1 cellular context compared by ENCODE assay signal in the genomic region with DNA sequence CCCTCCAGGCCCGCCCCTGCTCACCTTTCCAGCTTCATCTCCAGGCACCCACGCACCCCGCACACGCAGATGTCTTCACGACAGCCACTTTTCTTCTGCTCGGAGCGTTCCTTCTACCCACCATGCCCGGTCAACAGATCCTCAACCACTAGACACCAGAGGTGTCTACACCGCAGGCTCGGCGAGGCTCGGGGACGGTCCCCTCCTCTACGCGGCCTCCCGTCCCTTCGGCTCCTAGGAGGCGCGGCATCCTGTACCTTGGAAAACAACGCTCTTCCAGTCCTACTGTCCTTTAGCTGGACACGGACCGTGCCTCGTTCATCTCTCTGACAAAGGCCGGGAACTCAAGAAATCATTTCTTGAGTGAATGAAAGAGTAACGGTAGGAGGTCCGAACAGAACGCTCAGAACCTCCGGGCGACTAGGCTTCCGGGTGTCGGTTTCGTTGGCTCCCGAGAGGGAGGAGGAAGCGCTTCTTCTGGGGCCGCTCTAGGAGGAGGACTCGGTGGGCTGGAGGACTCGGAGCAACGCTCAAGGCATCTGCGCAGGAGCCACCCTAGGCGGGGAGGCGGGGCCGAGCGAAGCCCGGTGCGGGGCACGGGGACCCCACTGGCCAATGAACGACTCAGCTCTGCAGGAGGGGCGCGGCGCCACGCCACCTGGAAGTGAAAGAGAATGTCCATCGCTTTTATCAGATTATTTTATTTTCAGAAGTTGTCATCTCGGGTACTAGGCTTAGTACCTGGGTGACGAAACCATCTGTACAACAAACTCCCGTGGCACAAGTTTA.
TF ChIP-seq lines count a peak whose summit lies in the region.

No MANE protein-coding gene starts in this region.

TF ChIP-seq in GM12878, 131 proteins besides CTCF, POLR2A, EP300 and RAD21 (continues in another document):
- TF ChIP-seq, protein P1, sequence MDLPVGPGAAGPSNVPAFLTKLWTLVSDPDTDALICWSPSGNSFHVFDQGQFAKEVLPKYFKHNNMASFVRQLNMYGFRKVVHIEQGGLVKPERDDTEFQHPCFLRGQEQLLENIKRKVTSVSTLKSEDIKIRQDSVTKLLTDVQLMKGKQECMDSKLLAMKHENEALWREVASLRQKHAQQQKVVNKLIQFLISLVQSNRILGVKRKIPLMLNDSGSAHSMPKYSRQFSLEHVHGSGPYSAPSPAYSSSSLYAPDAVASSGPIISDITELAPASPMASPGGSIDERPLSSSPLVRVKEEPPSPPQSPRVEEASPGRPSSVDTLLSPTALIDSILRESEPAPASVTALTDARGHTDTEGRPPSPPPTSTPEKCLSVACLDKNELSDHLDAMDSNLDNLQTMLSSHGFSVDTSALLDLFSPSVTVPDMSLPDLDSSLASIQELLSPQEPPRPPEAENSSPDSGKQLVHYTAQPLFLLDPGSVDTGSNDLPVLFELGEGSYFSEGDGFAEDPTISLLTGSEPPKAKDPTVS (IDR thresholded peaks at IDR 0.05; ENCODE audit: low read depth, low read length): no peak
- TF ChIP-seq RBBP5 (conservative IDR thresholded peaks at IDR 0.05) (no peak), NR2C2 (IDR thresholded peaks at IDR 0.05; ENCODE audit: borderline replicate concordance, control insufficient read depth, insufficient read length, low read depth) (no peak), ZSCAN29 (IDR thresholded peaks at IDR 0.05) (0 out of 2 replicates have a peak, but pooled peaks have one; percentile 18), ATF7 (IDR thresholded peaks at IDR 0.05; ENCODE audit: low read depth) (no peak), JUNB (IDR thresholded peaks at IDR 0.05) (no peak), BACH1 (IDR thresholded peaks at IDR 0.05; ENCODE audit: borderline replicate concordance) (no peak), ZNF384 (IDR thresholded peaks at IDR 0.05; ENCODE audit: borderline replicate concordance, low read depth, low read length) (no peak), STAT1 (conservative IDR thresholded peaks at IDR 0.05) (no peak), CEBPB (IDR thresholded peaks at IDR 0.05; ENCODE audit: borderline replicate concordance in 1 of 2, low read depth in 2 of 2, low read length in 2 of 2) (no peak), SMC3 (IDR thresholded peaks at IDR 0.05; ENCODE audit: borderline replicate concordance, low read length) (no peak), POU2F2 (IDR thresholded peaks at IDR 0.05; ENCODE audit: borderline replicate concordance, low read depth, low read length) (no peak), KLF5 (IDR thresholded peaks at IDR 0.05; ENCODE audit: partially characterized antibody) (no peak), SUPT20H (IDR thresholded peaks at IDR 0.05; ENCODE audit: borderline replicate concordance, control insufficient read depth, low read depth, low read length) (no peak), IRF4 (IDR thresholded peaks at IDR 0.05; ENCODE audit: low read depth, low read length) (no peak), MYB (IDR thresholded peaks at IDR 0.05; ENCODE audit: borderline replicate concordance, low read depth, low read length) (no peak), CHD2 (IDR thresholded peaks at IDR 0.05; ENCODE audit: borderline replicate concordance, low read depth, low read length) (no peak), JUND (IDR thresholded peaks at IDR 0.05; ENCODE audit: low read depth, low read length) (no peak), MTA3 (IDR thresholded peaks at IDR 0.05; ENCODE audit: borderline replicate concordance, low read length) (no peak), EED (IDR thresholded peaks at IDR 0.05; ENCODE audit: low read depth) (no peak), HDGF (IDR thresholded peaks at IDR 0.05) (no peak), YBX1 (IDR thresholded peaks at IDR 0.05) (no peak), TCF3 (IDR thresholded peaks at IDR 0.05; ENCODE audit: borderline replicate concordance, insufficient read depth, low read depth, low read length) (no peak), MYC (IDR thresholded peaks at IDR 0.05; ENCODE audit: insufficient read depth, insufficient read length, insufficient replicate concordance, low read length, severe bottlenecking) (no peak), BCL11A (IDR thresholded peaks at IDR 0.05; ENCODE audit: low read depth, low read length) (no peak), YY1 (IDR thresholded peaks at IDR 0.05; ENCODE audit: low read depth, low read length) (peak; percentile 61), RELA (IDR thresholded peaks at IDR 0.05; ENCODE audit: borderline replicate concordance, partially characterized antibody) (no peak), NBN (IDR thresholded peaks at IDR 0.05) (peak; percentile 51), NR2C1 (IDR thresholded peaks at IDR 0.05) (no peak; the same call in 1 of the 2 replicates), GABPA (IDR thresholded peaks at IDR 0.05; ENCODE audit: low read depth) (peak; percentile 80)
- TF ChIP-seq, protein P2, sequence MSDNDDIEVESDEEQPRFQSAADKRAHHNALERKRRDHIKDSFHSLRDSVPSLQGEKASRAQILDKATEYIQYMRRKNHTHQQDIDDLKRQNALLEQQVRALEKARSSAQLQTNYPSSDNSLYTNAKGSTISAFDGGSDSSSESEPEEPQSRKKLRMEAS (IDR thresholded peaks at IDR 0.05; ENCODE audit: low read depth, low read length): no peak
- TF ChIP-seq, protein P3, sequence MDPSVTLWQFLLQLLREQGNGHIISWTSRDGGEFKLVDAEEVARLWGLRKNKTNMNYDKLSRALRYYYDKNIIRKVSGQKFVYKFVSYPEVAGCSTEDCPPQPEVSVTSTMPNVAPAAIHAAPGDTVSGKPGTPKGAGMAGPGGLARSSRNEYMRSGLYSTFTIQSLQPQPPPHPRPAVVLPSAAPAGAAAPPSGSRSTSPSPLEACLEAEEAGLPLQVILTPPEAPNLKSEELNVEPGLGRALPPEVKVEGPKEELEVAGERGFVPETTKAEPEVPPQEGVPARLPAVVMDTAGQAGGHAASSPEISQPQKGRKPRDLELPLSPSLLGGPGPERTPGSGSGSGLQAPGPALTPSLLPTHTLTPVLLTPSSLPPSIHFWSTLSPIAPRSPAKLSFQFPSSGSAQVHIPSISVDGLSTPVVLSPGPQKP (IDR thresholded peaks at IDR 0.05; ENCODE audit: low read depth, low read length): no peak; the same call in 1 of the 2 replicates
- TF ChIP-seq, protein P4, sequence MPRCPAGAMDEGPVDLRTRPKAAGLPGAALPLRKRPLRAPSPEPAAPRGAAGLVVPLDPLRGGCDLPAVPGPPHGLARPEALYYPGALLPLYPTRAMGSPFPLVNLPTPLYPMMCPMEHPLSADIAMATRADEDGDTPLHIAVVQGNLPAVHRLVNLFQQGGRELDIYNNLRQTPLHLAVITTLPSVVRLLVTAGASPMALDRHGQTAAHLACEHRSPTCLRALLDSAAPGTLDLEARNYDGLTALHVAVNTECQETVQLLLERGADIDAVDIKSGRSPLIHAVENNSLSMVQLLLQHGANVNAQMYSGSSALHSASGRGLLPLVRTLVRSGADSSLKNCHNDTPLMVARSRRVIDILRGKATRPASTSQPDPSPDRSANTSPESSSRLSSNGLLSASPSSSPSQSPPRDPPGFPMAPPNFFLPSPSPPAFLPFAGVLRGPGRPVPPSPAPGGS (IDR thresholded peaks at IDR 0.05; ENCODE audit: borderline replicate concordance, insufficient read depth, low read depth, low read length, poor library complexity, severe bottlenecking): no peak
- TF ChIP-seq, protein P5, sequence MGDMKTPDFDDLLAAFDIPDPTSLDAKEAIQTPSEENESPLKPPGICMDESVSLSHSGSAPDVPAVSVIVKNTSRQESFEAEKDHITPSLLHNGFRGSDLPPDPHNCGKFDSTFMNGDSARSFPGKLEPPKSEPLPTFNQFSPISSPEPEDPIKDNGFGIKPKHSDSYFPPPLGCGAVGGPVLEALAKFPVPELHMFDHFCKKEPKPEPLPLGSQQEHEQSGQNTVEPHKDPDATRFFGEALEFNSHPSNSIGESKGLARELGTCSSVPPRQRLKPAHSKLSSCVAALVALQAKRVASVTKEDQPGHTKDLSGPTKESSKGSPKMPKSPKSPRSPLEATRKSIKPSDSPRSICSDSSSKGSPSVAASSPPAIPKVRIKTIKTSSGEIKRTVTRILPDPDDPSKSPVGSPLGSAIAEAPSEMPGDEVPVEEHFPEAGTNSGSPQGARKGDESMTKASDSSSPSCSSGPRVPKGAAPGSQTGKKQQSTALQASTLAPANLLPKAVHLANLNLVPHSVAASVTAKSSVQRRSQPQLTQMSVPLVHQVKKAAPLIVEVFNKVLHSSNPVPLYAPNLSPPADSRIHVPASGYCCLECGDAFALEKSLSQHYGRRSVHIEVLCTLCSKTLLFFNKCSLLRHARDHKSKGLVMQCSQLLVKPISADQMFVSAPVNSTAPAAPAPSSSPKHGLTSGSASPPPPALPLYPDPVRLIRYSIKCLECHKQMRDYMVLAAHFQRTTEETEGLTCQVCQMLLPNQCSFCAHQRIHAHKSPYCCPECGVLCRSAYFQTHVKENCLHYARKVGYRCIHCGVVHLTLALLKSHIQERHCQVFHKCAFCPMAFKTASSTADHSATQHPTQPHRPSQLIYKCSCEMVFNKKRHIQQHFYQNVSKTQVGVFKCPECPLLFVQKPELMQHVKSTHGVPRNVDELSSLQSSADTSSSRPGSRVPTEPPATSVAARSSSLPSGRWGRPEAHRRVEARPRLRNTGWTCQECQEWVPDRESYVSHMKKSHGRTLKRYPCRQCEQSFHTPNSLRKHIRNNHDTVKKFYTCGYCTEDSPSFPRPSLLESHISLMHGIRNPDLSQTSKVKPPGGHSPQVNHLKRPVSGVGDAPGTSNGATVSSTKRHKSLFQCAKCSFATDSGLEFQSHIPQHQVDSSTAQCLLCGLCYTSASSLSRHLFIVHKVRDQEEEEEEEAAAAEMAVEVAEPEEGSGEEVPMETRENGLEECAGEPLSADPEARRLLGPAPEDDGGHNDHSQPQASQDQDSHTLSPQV (IDR thresholded peaks at IDR 0.05): no peak
- TF ChIP-seq, protein P6, sequence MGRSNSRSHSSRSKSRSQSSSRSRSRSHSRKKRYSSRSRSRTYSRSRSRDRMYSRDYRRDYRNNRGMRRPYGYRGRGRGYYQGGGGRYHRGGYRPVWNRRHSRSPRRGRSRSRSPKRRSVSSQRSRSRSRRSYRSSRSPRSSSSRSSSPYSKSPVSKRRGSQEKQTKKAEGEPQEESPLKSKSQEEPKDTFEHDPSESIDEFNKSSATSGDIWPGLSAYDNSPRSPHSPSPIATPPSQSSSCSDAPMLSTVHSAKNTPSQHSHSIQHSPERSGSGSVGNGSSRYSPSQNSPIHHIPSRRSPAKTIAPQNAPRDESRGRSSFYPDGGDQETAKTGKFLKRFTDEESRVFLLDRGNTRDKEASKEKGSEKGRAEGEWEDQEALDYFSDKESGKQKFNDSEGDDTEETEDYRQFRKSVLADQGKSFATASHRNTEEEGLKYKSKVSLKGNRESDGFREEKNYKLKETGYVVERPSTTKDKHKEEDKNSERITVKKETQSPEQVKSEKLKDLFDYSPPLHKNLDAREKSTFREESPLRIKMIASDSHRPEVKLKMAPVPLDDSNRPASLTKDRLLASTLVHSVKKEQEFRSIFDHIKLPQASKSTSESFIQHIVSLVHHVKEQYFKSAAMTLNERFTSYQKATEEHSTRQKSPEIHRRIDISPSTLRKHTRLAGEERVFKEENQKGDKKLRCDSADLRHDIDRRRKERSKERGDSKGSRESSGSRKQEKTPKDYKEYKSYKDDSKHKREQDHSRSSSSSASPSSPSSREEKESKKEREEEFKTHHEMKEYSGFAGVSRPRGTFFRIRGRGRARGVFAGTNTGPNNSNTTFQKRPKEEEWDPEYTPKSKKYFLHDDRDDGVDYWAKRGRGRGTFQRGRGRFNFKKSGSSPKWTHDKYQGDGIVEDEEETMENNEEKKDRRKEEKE (IDR thresholded peaks at IDR 0.05): no peak
- TF ChIP-seq, protein P7, sequence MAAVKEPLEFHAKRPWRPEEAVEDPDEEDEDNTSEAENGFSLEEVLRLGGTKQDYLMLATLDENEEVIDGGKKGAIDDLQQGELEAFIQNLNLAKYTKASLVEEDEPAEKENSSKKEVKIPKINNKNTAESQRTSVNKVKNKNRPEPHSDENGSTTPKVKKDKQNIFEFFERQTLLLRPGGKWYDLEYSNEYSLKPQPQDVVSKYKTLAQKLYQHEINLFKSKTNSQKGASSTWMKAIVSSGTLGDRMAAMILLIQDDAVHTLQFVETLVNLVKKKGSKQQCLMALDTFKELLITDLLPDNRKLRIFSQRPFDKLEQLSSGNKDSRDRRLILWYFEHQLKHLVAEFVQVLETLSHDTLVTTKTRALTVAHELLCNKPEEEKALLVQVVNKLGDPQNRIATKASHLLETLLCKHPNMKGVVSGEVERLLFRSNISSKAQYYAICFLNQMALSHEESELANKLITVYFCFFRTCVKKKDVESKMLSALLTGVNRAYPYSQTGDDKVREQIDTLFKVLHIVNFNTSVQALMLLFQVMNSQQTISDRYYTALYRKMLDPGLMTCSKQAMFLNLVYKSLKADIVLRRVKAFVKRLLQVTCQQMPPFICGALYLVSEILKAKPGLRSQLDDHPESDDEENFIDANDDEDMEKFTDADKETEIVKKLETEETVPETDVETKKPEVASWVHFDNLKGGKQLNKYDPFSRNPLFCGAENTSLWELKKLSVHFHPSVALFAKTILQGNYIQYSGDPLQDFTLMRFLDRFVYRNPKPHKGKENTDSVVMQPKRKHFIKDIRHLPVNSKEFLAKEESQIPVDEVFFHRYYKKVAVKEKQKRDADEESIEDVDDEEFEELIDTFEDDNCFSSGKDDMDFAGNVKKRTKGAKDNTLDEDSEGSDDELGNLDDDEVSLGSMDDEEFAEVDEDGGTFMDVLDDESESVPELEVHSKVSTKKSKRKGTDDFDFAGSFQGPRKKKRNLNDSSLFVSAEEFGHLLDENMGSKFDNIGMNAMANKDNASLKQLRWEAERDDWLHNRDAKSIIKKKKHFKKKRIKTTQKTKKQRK (IDR thresholded peaks at IDR 0.05; ENCODE audit: low read depth, low read length): no peak
- TF ChIP-seq, protein P8, sequence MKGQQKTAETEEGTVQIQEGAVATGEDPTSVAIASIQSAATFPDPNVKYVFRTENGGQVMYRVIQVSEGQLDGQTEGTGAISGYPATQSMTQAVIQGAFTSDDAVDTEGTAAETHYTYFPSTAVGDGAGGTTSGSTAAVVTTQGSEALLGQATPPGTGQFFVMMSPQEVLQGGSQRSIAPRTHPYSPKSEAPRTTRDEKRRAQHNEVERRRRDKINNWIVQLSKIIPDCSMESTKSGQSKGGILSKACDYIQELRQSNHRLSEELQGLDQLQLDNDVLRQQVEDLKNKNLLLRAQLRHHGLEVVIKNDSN (IDR thresholded peaks at IDR 0.05; ENCODE audit: borderline replicate concordance, extremely low read length, insufficient read depth, low read depth, low read length): peak; percentile 89
- TF ChIP-seq, protein P9, sequence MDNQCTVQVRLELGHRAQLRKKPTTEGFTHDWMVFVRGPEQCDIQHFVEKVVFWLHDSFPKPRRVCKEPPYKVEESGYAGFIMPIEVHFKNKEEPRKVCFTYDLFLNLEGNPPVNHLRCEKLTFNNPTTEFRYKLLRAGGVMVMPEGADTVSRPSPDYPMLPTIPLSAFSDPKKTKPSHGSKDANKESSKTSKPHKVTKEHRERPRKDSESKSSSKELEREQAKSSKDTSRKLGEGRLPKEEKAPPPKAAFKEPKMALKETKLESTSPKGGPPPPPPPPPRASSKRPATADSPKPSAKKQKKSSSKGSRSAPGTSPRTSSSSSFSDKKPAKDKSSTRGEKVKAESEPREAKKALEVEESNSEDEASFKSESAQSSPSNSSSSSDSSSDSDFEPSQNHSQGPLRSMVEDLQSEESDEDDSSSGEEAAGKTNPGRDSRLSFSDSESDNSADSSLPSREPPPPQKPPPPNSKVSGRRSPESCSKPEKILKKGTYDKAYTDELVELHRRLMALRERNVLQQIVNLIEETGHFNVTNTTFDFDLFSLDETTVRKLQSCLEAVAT (IDR thresholded peaks at IDR 0.05): 0 out of 2 replicates have a peak, but pooled peaks have one; percentile 15
